In the genomic region with DNA sequence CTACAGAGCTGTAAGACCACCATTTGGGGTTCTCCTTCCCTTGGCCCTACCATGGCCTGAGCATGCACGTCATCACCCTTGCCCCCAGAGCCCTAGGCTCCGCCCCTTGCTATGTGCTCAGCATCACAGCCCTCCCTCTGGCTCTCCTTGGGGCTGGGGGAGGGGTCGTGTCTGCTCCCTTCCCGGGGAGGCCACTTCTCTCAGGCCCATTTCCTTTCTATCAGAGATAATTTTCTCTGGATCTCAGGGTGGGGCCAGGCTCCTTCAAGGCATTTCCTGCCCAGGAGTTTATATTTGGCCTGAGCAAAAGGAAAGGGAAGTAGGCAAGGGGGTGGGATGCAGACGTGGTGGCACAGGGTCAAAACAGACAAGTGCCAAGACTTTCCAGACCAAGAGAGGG, we compare ENCODE assay signal across 3 cellular contexts.
TF ChIP-seq lines count a peak whose summit lies in the region.

No MANE protein-coding gene starts in this region.

TF ChIP-seq in liver, 16 proteins besides CTCF, POLR2A, EP300 and RAD21:
- TF ChIP-seq YY1 (IDR thresholded peaks at IDR 0.05) (no peak), NR2F2 (IDR thresholded peaks at IDR 0.05) (peak; percentile 87), SP1 (IDR thresholded peaks at IDR 0.05) (peak; percentile 15)

TF ChIP-seq in HepG2, 621 proteins besides CTCF, POLR2A, EP300 and RAD21:
- TF ChIP-seq ZNF552 (CRISPR knock-in tag; IDR thresholded peaks at IDR 0.05; ENCODE audit: borderline replicate concordance) (no peak), ZNF282 (IDR thresholded peaks at IDR 0.05; ENCODE audit: partially characterized antibody) (no peak), SMAD3 (CRISPR knock-in tag; IDR thresholded peaks at IDR 0.05) (no peak)
- TF ChIP-seq, protein P1, sequence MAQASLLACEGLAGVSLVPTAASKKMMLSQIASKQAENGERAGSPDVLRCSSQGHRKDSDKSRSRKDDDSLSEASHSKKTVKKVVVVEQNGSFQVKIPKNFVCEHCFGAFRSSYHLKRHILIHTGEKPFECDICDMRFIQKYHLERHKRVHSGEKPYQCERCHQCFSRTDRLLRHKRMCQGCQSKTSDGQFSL (CRISPR knock-in tag; IDR thresholded peaks at IDR 0.05) = no peak

TF ChIP-seq in H1, 55 proteins besides CTCF, POLR2A, EP300 and RAD21:
- no peak for TF ChIP-seq YY1 (IDR thresholded peaks at IDR 0.05; ENCODE audit: low read depth, low read length)
- TF ChIP-seq SP2 (IDR thresholded peaks at IDR 0.05; ENCODE audit: low read length) = no peak
- TF ChIP-seq RBBP5 (IDR thresholded peaks at IDR 0.05; ENCODE audit: borderline replicate concordance, low read depth, low read length) = no peak
- no peak for TF ChIP-seq SIRT6 (IDR thresholded peaks at IDR 0.05; ENCODE audit: low read length)
- TF ChIP-seq SRF (IDR thresholded peaks at IDR 0.05; ENCODE audit: low read depth, low read length) = no peak
- no peak for TF ChIP-seq SIX5 (IDR thresholded peaks at IDR 0.05; ENCODE audit: low read depth, low read length)
- no peak for TF ChIP-seq CEBPB (IDR thresholded peaks at IDR 0.05; ENCODE audit: low read depth, low read length)
TF ChIP-seq in H1: peak in this region for 0.
